ENCODE assay signal across 8 cellular contexts in the genomic region with DNA sequence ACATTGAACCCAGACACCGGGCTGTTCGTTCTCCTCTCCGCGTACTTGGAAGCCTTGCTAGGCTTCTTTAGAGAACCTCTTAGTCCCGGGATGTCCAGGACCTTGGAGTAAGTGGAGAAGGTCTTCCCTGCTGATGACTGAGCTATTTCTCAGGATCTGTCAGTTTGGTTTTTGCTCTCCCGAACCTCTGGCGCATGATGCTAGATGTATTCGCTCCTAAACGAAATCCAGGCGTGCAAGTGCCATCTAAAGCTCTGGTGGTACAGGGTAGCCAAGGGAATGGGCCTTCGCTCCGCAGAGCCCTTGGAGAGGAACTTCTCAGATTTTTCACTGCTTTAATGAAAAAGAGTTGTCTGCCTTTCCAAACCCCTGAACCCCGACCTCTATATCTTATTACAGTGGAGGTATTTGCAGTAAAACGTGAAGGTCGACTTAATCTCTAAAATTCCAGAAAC. TPM values are rescaled to one million over a fixed set of nuclear protein-coding genes. Genes with fewer than 3 reads are reported as not detected.
DNase-seq lines count a peak whose midpoint lies in the region; ATAC-seq and TF ChIP-seq lines count a peak whose summit lies in the region.

No MANE protein-coding gene starts in this region.

- H3K79me1 ChIP-seq in IMR-90 (ENCODE audit: low read depth in 1 of 2, low read length in 2 of 2) = peaks cover 7 to 34% of the 10 kb centered on the region in 2 experiments; a peak in 3 of 4 replicates

- H3K9me1 ChIP-seq in IMR-90 (ENCODE audit: insufficient read depth, low read length) = no peaks in the 10 kb centered on the region

- no peak for TF ChIP-seq RAD21 in IMR-90 (IDR thresholded peaks at IDR 0.05; ENCODE audit: low read length)

- H3K4me2 ChIP-seq in IMR-90 (ENCODE audit: low read depth, low read length) = peak overlapping the region; percentile 98

- peak overlapping the region; percentile 97 to 99 (median 99) for H3K27ac Mint-ChIP-seq in CD4-positive, CD25-positive, alpha-beta regulatory T cell

- H3K27me3 ChIP-seq in CD4-positive, CD25-positive, alpha-beta regulatory T cell (ENCODE audit: control insufficient read depth, insufficient read depth, low read length) = no peaks in the 10 kb centered on the region
- no peaks in the 10 kb centered on the region for H3K27me3 ChIP-seq in IMR-90 (ENCODE audit: control insufficient read depth, insufficient read depth, low read length)
- no peaks in the 10 kb centered on the region for H3K27me3 ChIP-seq in breast epithelium
- H3K27me3 ChIP-seq in lower lobe of right lung (ENCODE audit: low read depth) = no peaks in the 10 kb centered on the region
- no peaks in the 10 kb centered on the region for H3K27me3 ChIP-seq in upper lobe of left lung

- TF ChIP-seq CTCF in IMR-90 (conservative IDR thresholded peaks at IDR 0.05; ENCODE audit: low read depth, low read length) (no peak), breast epithelium (IDR thresholded peaks at IDR 0.05) (no peak), lower lobe of right lung (IDR thresholded peaks at IDR 0.05) (no peak), upper lobe of left lung (IDR thresholded peaks at IDR 0.05) (no peak)

- no peak for ATAC-seq in CD4-positive, CD25-positive, alpha-beta regulatory T cell (ENCODE audit: low read depth in 2 of 2)
- ATAC-seq in IMR-90 (ENCODE audit: low read depth) (peak; percentile 9), lower lobe of right lung (peak; percentile 2 to 3), upper lobe of left lung (ENCODE audit: low FRiP score in 2 of 2) (peak in 1 of 2 donors; percentile 22)

- no peaks in the 10 kb centered on the region for H3K9me3 Mint-ChIP-seq in CD4-positive, CD25-positive, alpha-beta regulatory T cell

- H4K5ac ChIP-seq in IMR-90 (ENCODE audit: low read depth, low read length) = peak overlapping the region; percentile 29; the same call in 1 of the 2 replicates

- dilution Hi-C loops in IMR-90 (cut with HindIII; ENCODE audit: low sequenced_read_pairs, unreplicated experiment) = no loop called here

- H4K8ac ChIP-seq in IMR-90 (ENCODE audit: low read depth in 2 of 2, low read length in 2 of 2) = peak overlapping the region; percentile 29 to 86

- no peak for TF ChIP-seq EP300 in upper lobe of left lung (IDR thresholded peaks at IDR 0.05)

- intact Hi-C loops in IMR-90 (cut with micrococcal nuclease) (loop anchor here (2.0 to 5.0 kb wide), 2 partner anchors 134 to 151 kb away; no protein-coding TSS in a partner anchor), breast epithelium (cut with DNase I; ENCODE audit: low total_unique reads) (loop anchor here (2.0 kb wide), 1 partner anchor 19 kb away; no protein-coding TSS in a partner anchor), lower lobe of right lung (cut with DNase I) (no loop called here)

- peaks cover 3% of the 10 kb centered on the region for H3K36me3 ChIP-seq in CD4-positive, CD25-positive, alpha-beta regulatory T cell (ENCODE audit: control insufficient read depth, insufficient read depth, low read length)
- H3K36me3 ChIP-seq in IMR-90 (ENCODE audit: control insufficient read depth, insufficient read depth, low read length) (no peaks in the 10 kb centered on the region), breast epithelium (no peaks in the 10 kb centered on the region), lower lobe of right lung (no peaks in the 10 kb centered on the region), upper lobe of left lung (peaks cover 0 to 2% (median 0%) of the 10 kb centered on the region in 4 donors)

- peak overlapping the region; percentile 90 for H3K9ac ChIP-seq in IMR-90 (ENCODE audit: low read depth, low read length)

- H3K4ac ChIP-seq in IMR-90 (ENCODE audit: low read depth, low read length) = peak overlapping the region; percentile 61

- H4K91ac ChIP-seq in IMR-90 (ENCODE audit: insufficient read depth, low read depth, low read length) = peak overlapping the region; percentile 59

- H2AFZ ChIP-seq in IMR-90 (replicated peaks; ENCODE audit: low read length, poor library complexity) = peak overlapping the region; percentile 92

- in situ Hi-C loops in IMR-90 (cut with MboI; ENCODE audit: low sequenced_read_pairs) = no loop called here

- WGBS in IMR-90 (ENCODE audit: extremely low coverage in 2 of 2, insufficient read length in 1 of 2), 2 experiments = 0% methylated on average over 1 of the region's 15 CpGs; no CpG with 5 or more reads in 1 of the 2 experiments
- WGBS in upper lobe of left lung, 2 donors = 1 to 5% methylated on average over 3 to 15 of the region's 15 CpGs

- peak overlapping the region; percentile 22; the same call in 1 of the 2 replicates for H2BK120ac ChIP-seq in IMR-90 (ENCODE audit: low read depth, low read length)

- peak overlapping the region; percentile 82 for H3K23ac ChIP-seq in IMR-90 (ENCODE audit: low read depth, low read length)

- BruUV-seq in IMR-90 (replicated peaks; lab: Mats Ljungman, UMichigan) = TSS peak; percentile 87

- peaks cover 31% of the 10 kb centered on the region for H4K20me1 ChIP-seq in IMR-90 (ENCODE audit: insufficient read depth, low read length)

- H2BK15ac ChIP-seq in IMR-90 (ENCODE audit: low read depth, low read length) = peak overlapping the region; percentile 26; the same call in 1 of the 3 replicates

- no peak for DNase-seq in CD4-positive, CD25-positive, alpha-beta regulatory T cell
- DNase-seq in IMR-90 = no peak
- DNase-seq in breast epithelium (ENCODE audit: low spot score in 2 of 2) = no peak
- no peak for DNase-seq in lower lobe of right lung
- DNase-seq in upper lobe of left lung = no peak
- no peak for DNase-seq in NCI-H2107 (lab: John Stamatoyannopoulos, UW)
- no peak for DNase-seq in activated gamma-delta T cell (lab: John Stamatoyannopoulos, UW)
- DNase-seq in mesenteric fat pad (ENCODE audit: low spot score) = no peak

- peaks cover 27% of the 10 kb centered on the region for H3K4me1 ChIP-seq in CD4-positive, CD25-positive, alpha-beta regulatory T cell (ENCODE audit: control insufficient read depth, insufficient read depth, low read length, poor library complexity, severe bottlenecking)
- H3K4me1 ChIP-seq in IMR-90 (ENCODE audit: control insufficient read depth, insufficient read depth, low read length) = no peaks in the 10 kb centered on the region
- peaks cover 0 to 19% of the 10 kb centered on the region in 2 donors for H3K4me1 ChIP-seq in breast epithelium
- H3K4me1 ChIP-seq in lower lobe of right lung = peaks cover 36% of the 10 kb centered on the region
- peaks cover 37 to 59% (median 45%) of the 10 kb centered on the region in 4 donors for H3K4me1 ChIP-seq in upper lobe of left lung

- POLR2A ChIA-PET in IMR-90 (lab: Charles Lee; ENCODE audit: unreplicated experiment) = interaction anchor here (0.6 to 1.1 kb wide), 2 partner anchors 89 to 138 kb away, joined by 3 to 22 read pairs; no protein-coding TSS in a partner anchor

- peak overlapping the region; percentile 67 for H2BK5ac ChIP-seq in IMR-90 (ENCODE audit: low read depth, low read length, poor library complexity, severe bottlenecking)

- peak overlapping the region; percentile 79 for H3K56ac ChIP-seq in IMR-90 (ENCODE audit: extremely low read depth, insufficient read depth, low read length)

- peaks cover 5% of the 10 kb centered on the region for H3K36me3 Mint-ChIP-seq in CD4-positive, CD25-positive, alpha-beta regulatory T cell

- H3K4me3 ChIP-seq in CD4-positive, CD25-positive, alpha-beta regulatory T cell (ENCODE audit: low read depth, low read length) = peak overlapping the region; percentile 98
- H3K4me3 ChIP-seq in IMR-90 (ENCODE audit: insufficient read depth, low read depth, low read length) (peak overlapping the region; percentile 68), breast epithelium (peak overlapping the region; percentile 73 to 81 (median 74)), lower lobe of right lung (peak overlapping the region; percentile 75), upper lobe of left lung (peak overlapping the region; percentile 59 to 75 (median 69))

- peaks cover 4% of the 10 kb centered on the region for H3K27me3 Mint-ChIP-seq in CD4-positive, CD25-positive, alpha-beta regulatory T cell

- H2BK20ac ChIP-seq in IMR-90 (ENCODE audit: low read depth, low read length) = no peak overlapping the region

- H2AK9ac ChIP-seq in IMR-90 (replicated peaks; ENCODE audit: low read depth, low read length, poor library complexity) = peak overlapping the region; percentile 47

- peak overlapping the region; percentile 98 to 99 (median 98) for H3K4me3 Mint-ChIP-seq in CD4-positive, CD25-positive, alpha-beta regulatory T cell

- H3K4me1 Mint-ChIP-seq in CD4-positive, CD25-positive, alpha-beta regulatory T cell = peaks cover 35 to 87% (median 61%) of the 10 kb centered on the region in 4 donors

- H3K14ac ChIP-seq in IMR-90 (replicated peaks; ENCODE audit: low read depth, low read length) = peak overlapping the region; percentile 95

- H3K27ac ChIP-seq in CD4-positive, CD25-positive, alpha-beta regulatory T cell (ENCODE audit: insufficient read depth, low read length, poor library complexity, severe bottlenecking) = peak overlapping the region; percentile 93
- H3K27ac ChIP-seq in IMR-90 (ENCODE audit: insufficient read depth, low read length) (peak overlapping the region; percentile 81), breast epithelium (peak overlapping the region; percentile 94 to 96), lower lobe of right lung (peak overlapping the region; percentile 93), upper lobe of left lung (peak overlapping the region; percentile 87 to 97 (median 92))

- H3K9me3 ChIP-seq in CD4-positive, CD25-positive, alpha-beta regulatory T cell (ENCODE audit: control insufficient read depth in 2 of 2, low read length in 2 of 2) = no peaks in the 10 kb centered on the region
- H3K9me3 ChIP-seq in IMR-90 (ENCODE audit: control insufficient read depth, insufficient read depth, low read length) (no peaks in the 10 kb centered on the region), breast epithelium (no peaks in the 10 kb centered on the region), lower lobe of right lung (no peaks in the 10 kb centered on the region), upper lobe of left lung (no peaks in the 10 kb centered on the region)

- TF ChIP-seq POLR2A in IMR-90 (IDR thresholded peaks at IDR 0.05; ENCODE audit: low read depth, low read length) (no peak), breast epithelium (IDR thresholded peaks at IDR 0.05) (no peak), upper lobe of left lung (IDR thresholded peaks at IDR 0.05) (no peak)

- CTCF ChIA-PET in IMR-90 (lab: Yijun Ruan, JAX) = no interaction called here

- peak overlapping the region; percentile 71 for H2AK5ac ChIP-seq in IMR-90 (ENCODE audit: low read depth, low read length)

- no peak overlapping the region for H3K18ac ChIP-seq in IMR-90 (ENCODE audit: low read depth, low read length)

RNA-seq across cellular contexts. Expression of gene VMP1, which starts 0.5 kb away (rescaled TPM):
- total RNA-seq in CD4-positive, CD25-positive, alpha-beta regulatory T cell = 238 TPM
- 10 to 100 TPM; 50.3 to 84.2 (median 65.6) TPM for polyA plus RNA-seq in CD4-positive, CD25-positive, alpha-beta regulatory T cell
- 197 and 272 TPM in 2 replicates for total RNA-seq in IMR-90 (2012; rRNA removed)
- 59.9 and 89.8 TPM in 2 replicates for polyA plus RNA-seq in IMR-90 (2012; rRNA removed)
- polyA plus RNA-seq in IMR-90 (2012; cell fraction: cytosol; rRNA removed) = 9.5 and 20.9 TPM in 2 replicates
- polyA plus RNA-seq in IMR-90 (2012; cell fraction: nucleus; rRNA removed; ENCODE audit: low replicate concordance) = 28.0 and 437 TPM in 2 replicates
- total RNA-seq in breast epithelium = 100 to 1,000 TPM; 142 to 636 (median 489) TPM
- total RNA-seq in lower lobe of right lung = 176 TPM
- total RNA-seq in upper lobe of left lung = 100 to 1,000 TPM; 124 to 246 (median 181) TPM
- 417 TPM for total RNA-seq in mesenteric fat pad

RNA-seq across cellular contexts. Expression of gene PTRH2, which starts 0.8 kb away (rescaled TPM):
- total RNA-seq in CD4-positive, CD25-positive, alpha-beta regulatory T cell = 8.4 TPM
- 10 to 100 TPM; 16.2 to 23.2 (median 21.4) TPM for polyA plus RNA-seq in CD4-positive, CD25-positive, alpha-beta regulatory T cell
- 24.9 and 41.7 TPM in 2 replicates for total RNA-seq in IMR-90 (2012; rRNA removed)
- polyA plus RNA-seq in IMR-90 (2012; rRNA removed) = 45.7 and 49.7 TPM in 2 replicates
- polyA plus RNA-seq in IMR-90 (2012; cell fraction: cytosol; rRNA removed) = 16.5 and 31.5 TPM in 2 replicates
- polyA plus RNA-seq in IMR-90 (2012; cell fraction: nucleus; rRNA removed; ENCODE audit: low replicate concordance) = 4.6 and 33.1 TPM in 2 replicates
- 10 to 100 TPM; 21.0 to 27.7 (median 26.5) TPM for total RNA-seq in breast epithelium
- total RNA-seq in lower lobe of right lung = 16.7 TPM
- 10 to 100 TPM; 13.7 to 38.5 (median 22.0) TPM for total RNA-seq in upper lobe of left lung
- total RNA-seq in mesenteric fat pad = 29.1 TPM

Comparison
In these comparisons a context has a peak if more than half of its experiments do, and no peak if none do; other contexts are left out.
1. ATAC-seq: peak in IMR-90 (single experiment) and lower lobe of right lung (2 of 2); none in CD4-positive, CD25-positive, alpha-beta regulatory T cell (0 of 2).
2. Peak in every context shown above with its lines, with median percentiles within 50 percentile points of each other: H3K27ac ChIP-seq and H3K4me3 ChIP-seq.